Comparison of ENCODE assay signal across 1 cellular context in genomic region chr9:129139233-129139992, GRCh38.
A peak's percentile ranks its signal among the peaks of the same experiment; 100 is the strongest.
TF ChIP-seq lines count a peak whose summit lies in the region.

No MANE protein-coding gene starts in this region.

TF ChIP-seq in GM12878, 131 proteins besides CTCF, POLR2A, EP300 and RAD21 (continues in another document):
- 0 out of 2 replicates have a peak, but pooled peaks have one; percentile 7 for TF ChIP-seq ZNF24 (IDR thresholded peaks at IDR 0.05)
- no peak for TF ChIP-seq SREBF2 (IDR thresholded peaks at IDR 0.05; ENCODE audit: low read length)
- peak; percentile 10 to 27; a peak in 3 of 4 replicates for TF ChIP-seq IKZF2 (IDR thresholded peaks at IDR 0.05)
- TF ChIP-seq ZNF687 (IDR thresholded peaks at IDR 0.05), result peak; percentile 90
- peak; percentile 61; the same call in 1 of the 2 replicates for TF ChIP-seq ZNF592 (IDR thresholded peaks at IDR 0.05)
- TF ChIP-seq CREB1 (IDR thresholded peaks at IDR 0.05; ENCODE audit: low read depth), result 0 out of 2 replicates have a peak, but pooled peaks have one; percentile 19
- TF ChIP-seq PRDM15 (CRISPR knock-in tag; IDR thresholded peaks at IDR 0.05), result 0 out of 2 replicates have a peak, but pooled peaks have one; percentile 19
- peak; percentile 11 for TF ChIP-seq USF1 (IDR thresholded peaks at IDR 0.05; ENCODE audit: borderline replicate concordance, extremely low read length, insufficient read depth, low read depth, low read length)
- 0 out of 2 replicates have a peak, but pooled peaks have one; percentile 13 for TF ChIP-seq IRF4 (IDR thresholded peaks at IDR 0.05; ENCODE audit: low read depth, low read length)
- no peak for TF ChIP-seq LARP7 (IDR thresholded peaks at IDR 0.05)
- TF ChIP-seq YY1 (IDR thresholded peaks at IDR 0.05; ENCODE audit: low read depth, low read length), result peak; percentile 60; the same call in 1 of the 2 replicates
- no peak for TF ChIP-seq HDAC6 (IDR thresholded peaks at IDR 0.05; ENCODE audit: unreplicated experiment)
- no peak for TF ChIP-seq HSF1 (IDR thresholded peaks at IDR 0.05; ENCODE audit: low read depth, low read length)
- no peak for TF ChIP-seq NRF1 (conservative IDR thresholded peaks at IDR 0.05; ENCODE audit: low read depth, low read length)
- TF ChIP-seq KLF5 (IDR thresholded peaks at IDR 0.05; ENCODE audit: partially characterized antibody), result no peak
- TF ChIP-seq GABPA (IDR thresholded peaks at IDR 0.05; ENCODE audit: low read depth), result no peak
- peak; percentile 90 for TF ChIP-seq SMC3 (IDR thresholded peaks at IDR 0.05; ENCODE audit: borderline replicate concordance, low read length)
- TF ChIP-seq ESRRA (IDR thresholded peaks at IDR 0.05; ENCODE audit: low read length), result 0 out of 2 replicates have a peak, but pooled peaks have one; percentile 48
- TF ChIP-seq BHLHE40 (IDR thresholded peaks at IDR 0.05; ENCODE audit: borderline replicate concordance in 1 of 2, low read depth in 2 of 2, low read length in 1 of 2), result peak in 1 of 2 experiments; percentile 35; a peak in 1 of 4 replicates
- peak; percentile 73; the same call in 1 of the 2 replicates for TF ChIP-seq WRNIP1 (IDR thresholded peaks at IDR 0.05; ENCODE audit: borderline replicate concordance, low read depth, low read length)
- no peak for TF ChIP-seq E2F8 (IDR thresholded peaks at IDR 0.05; ENCODE audit: low read depth, partially characterized antibody)
- TF ChIP-seq HDGF (IDR thresholded peaks at IDR 0.05), result peak; percentile 72
- peak; percentile 40 for TF ChIP-seq SKIL (IDR thresholded peaks at IDR 0.05; ENCODE audit: low read depth, poor library complexity, severe bottlenecking)
- peak; percentile 36; the same call in 1 of the 2 replicates for TF ChIP-seq NBN (IDR thresholded peaks at IDR 0.05)
- peak; percentile 65; the same call in 1 of the 2 replicates for TF ChIP-seq MXI1 (IDR thresholded peaks at IDR 0.05; ENCODE audit: low read depth, low read length)
- peak; percentile 71 for TF ChIP-seq MAX (IDR thresholded peaks at IDR 0.05; ENCODE audit: low read depth, low read length)
- no peak for TF ChIP-seq IRF5 (IDR thresholded peaks at IDR 0.05; ENCODE audit: borderline replicate concordance)
- no peak for TF ChIP-seq E2F4 (IDR thresholded peaks at IDR 0.05; ENCODE audit: low read depth, low read length)
- TF ChIP-seq ATF7 (IDR thresholded peaks at IDR 0.05; ENCODE audit: low read depth), result no peak
- TF ChIP-seq SMAD5 (IDR thresholded peaks at IDR 0.05; ENCODE audit: low read depth), result no peak
- no peak for TF ChIP-seq SRF (IDR thresholded peaks at IDR 0.05; ENCODE audit: low read depth in 2 of 2, low read length in 2 of 2)
- TF ChIP-seq SPI1 (IDR thresholded peaks at IDR 0.05; ENCODE audit: borderline replicate concordance, insufficient read depth, low read depth, low read length), result peak; percentile 42; the same call in 1 of the 2 replicates
- TF ChIP-seq ASH2L (IDR thresholded peaks at IDR 0.05; ENCODE audit: borderline replicate concordance, low read depth), result no peak
